ENCODE assay signal across 1 cellular context in the genomic region with DNA sequence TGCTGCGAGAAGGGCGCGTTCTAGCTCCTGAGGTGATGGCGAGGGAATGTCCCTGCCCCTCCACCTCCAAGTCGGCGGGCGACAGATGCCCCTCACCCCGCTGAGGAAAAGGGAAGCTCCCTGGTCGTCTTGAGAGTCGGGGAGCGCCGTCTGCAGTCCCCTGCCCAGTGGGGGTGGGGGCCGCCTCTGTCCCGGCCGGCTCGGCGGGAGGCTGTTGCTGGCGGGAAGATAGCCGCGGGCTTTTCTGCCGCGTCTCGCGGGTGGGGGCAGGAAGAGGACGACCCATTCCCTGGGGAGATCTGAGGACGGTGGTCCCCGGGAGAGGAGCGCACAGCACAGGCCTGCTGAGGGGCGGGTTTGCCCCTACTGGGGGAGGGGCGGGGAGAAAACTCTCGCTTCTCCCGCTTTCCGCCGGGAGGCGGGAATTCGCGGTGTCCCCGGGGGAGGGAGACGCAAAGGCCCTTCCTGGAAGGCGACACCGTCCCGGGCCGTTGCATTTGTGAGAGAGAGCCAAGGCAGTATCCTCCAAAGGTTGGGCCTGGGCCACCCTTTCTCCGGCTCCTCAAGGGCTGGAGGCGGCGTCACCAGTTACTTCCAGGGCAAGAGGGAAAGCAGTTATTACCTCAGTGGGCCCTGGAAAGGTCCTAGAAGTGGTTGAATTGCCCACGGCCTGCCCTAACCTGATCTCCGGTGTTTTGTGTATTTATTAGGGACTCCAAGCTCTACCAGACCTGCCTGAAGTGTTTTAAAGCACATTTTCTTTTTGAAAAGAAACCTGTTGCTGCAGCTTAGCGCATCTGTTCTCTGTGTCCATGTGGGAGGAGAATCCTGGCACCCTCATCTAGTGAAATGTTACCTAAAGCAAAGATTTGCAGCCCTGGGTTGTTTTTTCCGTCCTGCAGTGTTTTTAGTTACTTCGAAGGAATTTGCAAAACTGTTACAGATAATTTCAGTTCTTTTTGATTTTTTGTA.
TF ChIP-seq lines count a peak whose summit lies in the region.

No MANE protein-coding gene starts in this region.

TF ChIP-seq in K562, 482 proteins besides CTCF, POLR2A, EP300 and RAD21 (continues in another document):
- no peak for TF ChIP-seq ZEB2 (IDR thresholded peaks at IDR 0.05)
- TF ChIP-seq TARDBP (IDR thresholded peaks at IDR 0.05) = no peak; the same call in 1 of the 2 replicates
- TF ChIP-seq JUND (IDR thresholded peaks at IDR 0.05; ENCODE audit: borderline replicate concordance, low read depth, low read length) = no peak
- TF ChIP-seq JUND (tag; IDR thresholded peaks at IDR 0.05; ENCODE audit: borderline replicate concordance, low read depth, low read length) = no peak; the same call in 2 of the 3 replicates
- peak; percentile 90; the same call in 1 of the 2 replicates for TF ChIP-seq RBM14 (IDR thresholded peaks at IDR 0.05; ENCODE audit: borderline replicate concordance, insufficient read depth, low read depth, low read length)
- 0 out of 2 replicates have a peak, but pooled peaks have one; percentile 68 for TF ChIP-seq PHF21A (IDR thresholded peaks at IDR 0.05; ENCODE audit: borderline replicate concordance, low read depth)
- no peak for TF ChIP-seq LCOR (CRISPR knock-in tag; IDR thresholded peaks at IDR 0.05)
- TF ChIP-seq, protein P1, sequence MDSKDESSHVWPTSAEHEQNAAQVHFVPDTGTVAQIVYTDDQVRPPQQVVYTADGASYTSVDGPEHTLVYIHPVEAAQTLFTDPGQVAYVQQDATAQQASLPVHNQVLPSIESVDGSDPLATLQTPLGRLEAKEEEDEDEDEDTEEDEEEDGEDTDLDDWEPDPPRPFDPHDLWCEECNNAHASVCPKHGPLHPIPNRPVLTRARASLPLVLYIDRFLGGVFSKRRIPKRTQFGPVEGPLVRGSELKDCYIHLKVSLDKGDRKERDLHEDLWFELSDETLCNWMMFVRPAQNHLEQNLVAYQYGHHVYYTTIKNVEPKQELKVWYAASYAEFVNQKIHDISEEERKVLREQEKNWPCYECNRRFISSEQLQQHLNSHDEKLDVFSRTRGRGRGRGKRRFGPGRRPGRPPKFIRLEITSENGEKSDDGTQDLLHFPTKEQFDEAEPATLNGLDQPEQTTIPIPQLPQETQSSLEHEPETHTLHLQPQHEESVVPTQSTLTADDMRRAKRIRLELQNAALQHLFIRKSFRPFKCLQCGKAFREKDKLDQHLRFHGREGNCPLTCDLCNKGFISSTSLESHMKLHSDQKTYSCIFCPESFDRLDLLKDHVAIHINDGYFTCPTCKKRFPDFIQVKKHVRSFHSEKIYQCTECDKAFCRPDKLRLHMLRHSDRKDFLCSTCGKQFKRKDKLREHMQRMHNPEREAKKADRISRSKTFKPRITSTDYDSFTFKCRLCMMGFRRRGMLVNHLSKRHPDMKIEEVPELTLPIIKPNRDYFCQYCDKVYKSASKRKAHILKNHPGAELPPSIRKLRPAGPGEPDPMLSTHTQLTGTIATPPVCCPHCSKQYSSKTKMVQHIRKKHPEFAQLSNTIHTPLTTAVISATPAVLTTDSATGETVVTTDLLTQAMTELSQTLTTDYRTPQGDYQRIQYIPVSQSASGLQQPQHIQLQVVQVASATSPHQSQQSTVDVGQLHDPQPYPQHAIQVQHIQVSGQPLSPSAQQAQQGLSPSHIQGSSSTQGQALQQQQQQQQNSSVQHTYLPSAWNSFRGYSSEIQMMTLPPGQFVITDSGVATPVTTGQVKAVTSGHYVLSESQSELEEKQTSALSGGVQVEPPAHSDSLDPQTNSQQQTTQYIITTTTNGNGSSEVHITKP (IDR thresholded peaks at IDR 0.05; ENCODE audit: partially characterized antibody) = peak; percentile 5
- no peak for TF ChIP-seq KLF6 (CRISPR knock-in tag; IDR thresholded peaks at IDR 0.05; ENCODE audit: borderline replicate concordance)
- TF ChIP-seq SRSF1 (IDR thresholded peaks at IDR 0.05; ENCODE audit: low read depth, low read length) = 0 out of 2 replicates have a peak, but pooled peaks have one; percentile 80
- TF ChIP-seq NFIC (IDR thresholded peaks at IDR 0.05) = peak; percentile 42
- peak; percentile 56; the same call in 1 of the 2 replicates for TF ChIP-seq ZZZ3 (IDR thresholded peaks at IDR 0.05)
- TF ChIP-seq, protein P2, sequence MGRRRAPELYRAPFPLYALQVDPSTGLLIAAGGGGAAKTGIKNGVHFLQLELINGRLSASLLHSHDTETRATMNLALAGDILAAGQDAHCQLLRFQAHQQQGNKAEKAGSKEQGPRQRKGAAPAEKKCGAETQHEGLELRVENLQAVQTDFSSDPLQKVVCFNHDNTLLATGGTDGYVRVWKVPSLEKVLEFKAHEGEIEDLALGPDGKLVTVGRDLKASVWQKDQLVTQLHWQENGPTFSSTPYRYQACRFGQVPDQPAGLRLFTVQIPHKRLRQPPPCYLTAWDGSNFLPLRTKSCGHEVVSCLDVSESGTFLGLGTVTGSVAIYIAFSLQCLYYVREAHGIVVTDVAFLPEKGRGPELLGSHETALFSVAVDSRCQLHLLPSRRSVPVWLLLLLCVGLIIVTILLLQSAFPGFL (CRISPR knock-in tag; IDR thresholded peaks at IDR 0.05) = peak; percentile 88; the same call in 1 of the 2 replicates
- TF ChIP-seq HCFC1 (IDR thresholded peaks at IDR 0.05; ENCODE audit: low read depth, low read length) = 0 out of 2 replicates have a peak, but pooled peaks have one; percentile 12
- no peak for TF ChIP-seq BHLHE40 (IDR thresholded peaks at IDR 0.05; ENCODE audit: low read length)
- TF ChIP-seq ZNF644 (tag; IDR thresholded peaks at IDR 0.05; ENCODE audit: low read depth) = 0 out of 2 replicates have a peak, but pooled peaks have one; percentile 22
- no peak for TF ChIP-seq IRF2 (CRISPR knock-in tag; IDR thresholded peaks at IDR 0.05)
- no peak for TF ChIP-seq ZNF583 (CRISPR knock-in tag; IDR thresholded peaks at IDR 0.05)
- TF ChIP-seq, protein P3, sequence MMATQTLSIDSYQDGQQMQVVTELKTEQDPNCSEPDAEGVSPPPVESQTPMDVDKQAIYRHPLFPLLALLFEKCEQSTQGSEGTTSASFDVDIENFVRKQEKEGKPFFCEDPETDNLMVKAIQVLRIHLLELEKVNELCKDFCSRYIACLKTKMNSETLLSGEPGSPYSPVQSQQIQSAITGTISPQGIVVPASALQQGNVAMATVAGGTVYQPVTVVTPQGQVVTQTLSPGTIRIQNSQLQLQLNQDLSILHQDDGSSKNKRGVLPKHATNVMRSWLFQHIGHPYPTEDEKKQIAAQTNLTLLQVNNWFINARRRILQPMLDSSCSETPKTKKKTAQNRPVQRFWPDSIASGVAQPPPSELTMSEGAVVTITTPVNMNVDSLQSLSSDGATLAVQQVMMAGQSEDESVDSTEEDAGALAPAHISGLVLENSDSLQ (IDR thresholded peaks at IDR 0.05) = no peak
- peak; percentile 31 for TF ChIP-seq TAF9B (IDR thresholded peaks at IDR 0.05; ENCODE audit: partially characterized antibody)
- TF ChIP-seq, protein P4, sequence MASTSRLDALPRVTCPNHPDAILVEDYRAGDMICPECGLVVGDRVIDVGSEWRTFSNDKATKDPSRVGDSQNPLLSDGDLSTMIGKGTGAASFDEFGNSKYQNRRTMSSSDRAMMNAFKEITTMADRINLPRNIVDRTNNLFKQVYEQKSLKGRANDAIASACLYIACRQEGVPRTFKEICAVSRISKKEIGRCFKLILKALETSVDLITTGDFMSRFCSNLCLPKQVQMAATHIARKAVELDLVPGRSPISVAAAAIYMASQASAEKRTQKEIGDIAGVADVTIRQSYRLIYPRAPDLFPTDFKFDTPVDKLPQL (IDR thresholded peaks at IDR 0.05; ENCODE audit: extremely low read depth, insufficient read length) = no peak
- no peak for TF ChIP-seq MEIS2 (IDR thresholded peaks at IDR 0.05; ENCODE audit: partially characterized antibody)
- TF ChIP-seq KDM1A (IDR thresholded peaks at IDR 0.05) = peak in 1 of 2 experiments; percentile 57; a peak in 1 of 4 replicates
- TF ChIP-seq ZNF589 (CRISPR knock-in tag; IDR thresholded peaks at IDR 0.05; ENCODE audit: low read depth) = no peak
- TF ChIP-seq, protein P5, sequence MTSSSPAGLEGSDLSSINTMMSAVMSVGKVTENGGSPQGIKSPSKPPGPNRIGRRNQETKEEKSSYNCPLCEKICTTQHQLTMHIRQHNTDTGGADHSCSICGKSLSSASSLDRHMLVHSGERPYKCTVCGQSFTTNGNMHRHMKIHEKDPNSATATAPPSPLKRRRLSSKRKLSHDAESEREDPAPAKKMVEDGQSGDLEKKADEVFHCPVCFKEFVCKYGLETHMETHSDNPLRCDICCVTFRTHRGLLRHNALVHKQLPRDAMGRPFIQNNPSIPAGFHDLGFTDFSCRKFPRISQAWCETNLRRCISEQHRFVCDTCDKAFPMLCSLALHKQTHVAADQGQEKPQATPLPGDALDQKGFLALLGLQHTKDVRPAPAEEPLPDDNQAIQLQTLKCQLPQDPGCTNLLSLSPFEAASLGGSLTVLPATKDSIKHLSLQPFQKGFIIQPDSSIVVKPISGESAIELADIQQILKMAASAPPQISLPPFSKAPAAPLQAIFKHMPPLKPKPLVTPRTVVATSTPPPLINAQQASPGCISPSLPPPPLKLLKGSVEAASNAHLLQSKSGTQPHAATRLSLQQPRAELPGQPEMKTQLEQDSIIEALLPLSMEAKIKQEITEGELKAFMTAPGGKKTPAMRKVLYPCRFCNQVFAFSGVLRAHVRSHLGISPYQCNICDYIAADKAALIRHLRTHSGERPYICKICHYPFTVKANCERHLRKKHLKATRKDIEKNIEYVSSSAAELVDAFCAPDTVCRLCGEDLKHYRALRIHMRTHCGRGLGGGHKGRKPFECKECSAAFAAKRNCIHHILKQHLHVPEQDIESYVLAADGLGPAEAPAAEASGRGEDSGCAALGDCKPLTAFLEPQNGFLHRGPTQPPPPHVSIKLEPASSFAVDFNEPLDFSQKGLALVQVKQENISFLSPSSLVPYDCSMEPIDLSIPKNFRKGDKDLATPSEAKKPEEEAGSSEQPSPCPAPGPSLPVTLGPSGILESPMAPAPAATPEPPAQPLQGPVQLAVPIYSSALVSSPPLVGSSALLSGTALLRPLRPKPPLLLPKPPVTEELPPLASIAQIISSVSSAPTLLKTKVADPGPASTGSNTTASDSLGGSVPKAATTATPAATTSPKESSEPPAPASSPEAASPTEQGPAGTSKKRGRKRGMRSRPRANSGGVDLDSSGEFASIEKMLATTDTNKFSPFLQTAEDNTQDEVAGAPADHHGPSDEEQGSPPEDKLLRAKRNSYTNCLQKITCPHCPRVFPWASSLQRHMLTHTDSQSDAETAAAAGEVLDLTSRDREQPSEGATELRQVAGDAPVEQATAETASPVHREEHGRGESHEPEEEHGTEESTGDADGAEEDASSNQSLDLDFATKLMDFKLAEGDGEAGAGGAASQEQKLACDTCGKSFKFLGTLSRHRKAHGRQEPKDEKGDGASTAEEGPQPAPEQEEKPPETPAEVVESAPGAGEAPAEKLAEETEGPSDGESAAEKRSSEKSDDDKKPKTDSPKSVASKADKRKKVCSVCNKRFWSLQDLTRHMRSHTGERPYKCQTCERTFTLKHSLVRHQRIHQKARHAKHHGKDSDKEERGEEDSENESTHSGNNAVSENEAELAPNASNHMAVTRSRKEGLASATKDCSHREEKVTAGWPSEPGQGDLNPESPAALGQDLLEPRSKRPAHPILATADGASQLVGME (CRISPR knock-in tag; IDR thresholded peaks at IDR 0.05) = 0 out of 2 replicates have a peak, but pooled peaks have one; percentile 12
- no peak for TF ChIP-seq HMGN3 (IDR thresholded peaks at IDR 0.05; ENCODE audit: borderline replicate concordance, extremely low read depth, insufficient read length, low read depth, low read length)
- TF ChIP-seq, protein P6, sequence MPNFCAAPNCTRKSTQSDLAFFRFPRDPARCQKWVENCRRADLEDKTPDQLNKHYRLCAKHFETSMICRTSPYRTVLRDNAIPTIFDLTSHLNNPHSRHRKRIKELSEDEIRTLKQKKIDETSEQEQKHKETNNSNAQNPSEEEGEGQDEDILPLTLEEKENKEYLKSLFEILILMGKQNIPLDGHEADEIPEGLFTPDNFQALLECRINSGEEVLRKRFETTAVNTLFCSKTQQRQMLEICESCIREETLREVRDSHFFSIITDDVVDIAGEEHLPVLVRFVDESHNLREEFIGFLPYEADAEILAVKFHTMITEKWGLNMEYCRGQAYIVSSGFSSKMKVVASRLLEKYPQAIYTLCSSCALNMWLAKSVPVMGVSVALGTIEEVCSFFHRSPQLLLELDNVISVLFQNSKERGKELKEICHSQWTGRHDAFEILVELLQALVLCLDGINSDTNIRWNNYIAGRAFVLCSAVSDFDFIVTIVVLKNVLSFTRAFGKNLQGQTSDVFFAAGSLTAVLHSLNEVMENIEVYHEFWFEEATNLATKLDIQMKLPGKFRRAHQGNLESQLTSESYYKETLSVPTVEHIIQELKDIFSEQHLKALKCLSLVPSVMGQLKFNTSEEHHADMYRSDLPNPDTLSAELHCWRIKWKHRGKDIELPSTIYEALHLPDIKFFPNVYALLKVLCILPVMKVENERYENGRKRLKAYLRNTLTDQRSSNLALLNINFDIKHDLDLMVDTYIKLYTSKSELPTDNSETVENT (CRISPR knock-in tag; IDR thresholded peaks at IDR 0.05) = no peak
- TF ChIP-seq ELF2 (CRISPR knock-in tag; IDR thresholded peaks at IDR 0.05) = no peak; the same call in 1 of the 2 replicates
- TF ChIP-seq GTF2E2 (tag; IDR thresholded peaks at IDR 0.05) = peak; percentile 6; the same call in 1 of the 2 replicates
- TF ChIP-seq, protein P7, sequence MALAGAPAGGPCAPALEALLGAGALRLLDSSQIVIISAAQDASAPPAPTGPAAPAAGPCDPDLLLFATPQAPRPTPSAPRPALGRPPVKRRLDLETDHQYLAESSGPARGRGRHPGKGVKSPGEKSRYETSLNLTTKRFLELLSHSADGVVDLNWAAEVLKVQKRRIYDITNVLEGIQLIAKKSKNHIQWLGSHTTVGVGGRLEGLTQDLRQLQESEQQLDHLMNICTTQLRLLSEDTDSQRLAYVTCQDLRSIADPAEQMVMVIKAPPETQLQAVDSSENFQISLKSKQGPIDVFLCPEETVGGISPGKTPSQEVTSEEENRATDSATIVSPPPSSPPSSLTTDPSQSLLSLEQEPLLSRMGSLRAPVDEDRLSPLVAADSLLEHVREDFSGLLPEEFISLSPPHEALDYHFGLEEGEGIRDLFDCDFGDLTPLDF (CRISPR knock-in tag; IDR thresholded peaks at IDR 0.05) = no peak
- no peak for TF ChIP-seq SMAD1 (IDR thresholded peaks at IDR 0.05; ENCODE audit: low read depth, low read length, partially characterized antibody)
- TF ChIP-seq CBFA2T3 (IDR thresholded peaks at IDR 0.05) = 0 out of 2 replicates have a peak, but pooled peaks have one; percentile 10
- TF ChIP-seq KDM4B (IDR thresholded peaks at IDR 0.05; ENCODE audit: borderline replicate concordance in 2 of 2, low read depth in 1 of 2) = peak in 1 of 2 experiments; percentile 91; a peak in 1 of 4 replicates
- TF ChIP-seq, protein P8, sequence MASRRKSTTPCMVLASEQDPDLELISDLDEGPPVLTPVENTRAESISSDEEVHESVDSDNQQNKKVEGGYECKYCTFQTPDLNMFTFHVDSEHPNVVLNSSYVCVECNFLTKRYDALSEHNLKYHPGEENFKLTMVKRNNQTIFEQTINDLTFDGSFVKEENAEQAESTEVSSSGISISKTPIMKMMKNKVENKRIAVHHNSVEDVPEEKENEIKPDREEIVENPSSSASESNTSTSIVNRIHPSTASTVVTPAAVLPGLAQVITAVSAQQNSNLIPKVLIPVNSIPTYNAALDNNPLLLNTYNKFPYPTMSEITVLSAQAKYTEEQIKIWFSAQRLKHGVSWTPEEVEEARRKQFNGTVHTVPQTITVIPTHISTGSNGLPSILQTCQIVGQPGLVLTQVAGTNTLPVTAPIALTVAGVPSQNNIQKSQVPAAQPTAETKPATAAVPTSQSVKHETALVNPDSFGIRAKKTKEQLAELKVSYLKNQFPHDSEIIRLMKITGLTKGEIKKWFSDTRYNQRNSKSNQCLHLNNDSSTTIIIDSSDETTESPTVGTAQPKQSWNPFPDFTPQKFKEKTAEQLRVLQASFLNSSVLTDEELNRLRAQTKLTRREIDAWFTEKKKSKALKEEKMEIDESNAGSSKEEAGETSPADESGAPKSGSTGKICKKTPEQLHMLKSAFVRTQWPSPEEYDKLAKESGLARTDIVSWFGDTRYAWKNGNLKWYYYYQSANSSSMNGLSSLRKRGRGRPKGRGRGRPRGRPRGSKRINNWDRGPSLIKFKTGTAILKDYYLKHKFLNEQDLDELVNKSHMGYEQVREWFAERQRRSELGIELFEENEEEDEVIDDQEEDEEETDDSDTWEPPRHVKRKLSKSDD (conservative IDR thresholded peaks at IDR 0.05; ENCODE audit: low read length) = no peak
- TF ChIP-seq HDAC1 (IDR thresholded peaks at IDR 0.05) = peak in 1 of 2 experiments; percentile 73; a peak in 1 of 4 replicates
